Comparison of ENCODE assay signal across 13 cellular contexts in genomic region chr3:165837801-165838200, GRCh38. TPM values are rescaled to one million over a fixed set of nuclear protein-coding genes. Genes with fewer than 3 reads are reported as not detected.
DNase-seq lines count a peak whose midpoint lies in the region; ATAC-seq and TF ChIP-seq lines count a peak whose summit lies in the region.
"Had no signal": no experiment of that assay in that cellular context is flagged by ENCODE, and none has a peak within 500 bp of the region (broad histone marks: within the 10 kb centered on the region; RNA-seq: fewer than 3 reads in every experiment).

No MANE protein-coding gene starts in this region.

- H3K27ac ChIP-seq in left ventricle myocardium inferior (replicated peaks) (no peak overlapping the region), right atrium auricular region (no peak overlapping the region), VCaP (peak overlapping the region; percentile 70), hepatocyte (no peak overlapping the region)
- H3K27ac ChIP-seq: BLaER1 had no signal

- H3K36me3 ChIP-seq in left ventricle myocardium inferior (no peaks in the 10 kb centered on the region), right atrium auricular region (no peaks in the 10 kb centered on the region), hepatocyte (replicated peaks; ENCODE audit: insufficient read depth, low read depth) (no peaks in the 10 kb centered on the region)
- H3K36me3 ChIP-seq: BLaER1 had no signal

- no peaks in the 10 kb centered on the region for H4K20me1 ChIP-seq in hepatocyte (ENCODE audit: insufficient read depth, poor library complexity, severe bottlenecking)
- H4K20me1 ChIP-seq: BLaER1 had no signal

- H3K9me3 ChIP-seq in left ventricle myocardium inferior (replicated peaks) (no peaks in the 10 kb centered on the region), right atrium auricular region (no peaks in the 10 kb centered on the region), hepatocyte (ENCODE audit: low read depth) (no peaks in the 10 kb centered on the region)
- H3K9me3 ChIP-seq: BLaER1 had no signal

- H3K79me2 ChIP-seq in hepatocyte, result no peaks in the 10 kb centered on the region

- no peaks in the 10 kb centered on the region for H3K27me3 ChIP-seq in left ventricle myocardium inferior (ENCODE audit: low read depth)
- no peaks in the 10 kb centered on the region for H3K27me3 ChIP-seq in right atrium auricular region
- no peaks in the 10 kb centered on the region for H3K27me3 ChIP-seq in hepatocyte
- H3K27me3 ChIP-seq: BLaER1 had no signal

- H3K9me2 ChIP-seq in hepatocyte (replicated peaks; ENCODE audit: insufficient read depth), result no peaks in the 10 kb centered on the region

- H3K4me1 ChIP-seq in left ventricle myocardium inferior (no peaks in the 10 kb centered on the region), right atrium auricular region (no peaks in the 10 kb centered on the region), hepatocyte (ENCODE audit: insufficient read depth) (no peaks in the 10 kb centered on the region)
- H3K4me1 ChIP-seq: BLaER1 had no signal

- peak overlapping the region; percentile 65 for H3K4me2 ChIP-seq in hepatocyte
- H3K4me2 ChIP-seq: BLaER1 had no signal

- DNase-seq in left ventricle myocardium inferior (no peak), right atrium auricular region (ENCODE audit: low spot score) (no peak), hepatocyte (ENCODE audit: low spot score) (no peak), amniotic stem cell (lab: John Stamatoyannopoulos, UW) (no peak), NCI-H187 (lab: John Stamatoyannopoulos, UW) (no peak)
- DNase-seq: CD8-positive, alpha-beta T cell; NCI-H1092 treated with DMSO at 0.1 percent for 48 hours; NCI-H510A had no signal

- ATAC-seq in HG03097 (IDR thresholded peaks at IDR 0.05; ENCODE audit: low FRiP score, unreplicated experiment) (no peak), GM21723 (IDR thresholded peaks at IDR 0.05; ENCODE audit: unreplicated experiment) (no peak)
- ATAC-seq: CD8-positive, alpha-beta T cell had no signal

- TF ChIP-seq CTCF in left ventricle myocardium inferior (IDR thresholded peaks at IDR 0.05; ENCODE audit: borderline replicate concordance) (no peak), right atrium auricular region (IDR thresholded peaks at IDR 0.05) (no peak), VCaP (conservative IDR thresholded peaks at IDR 0.05) (no peak), hepatocyte (IDR thresholded peaks at IDR 0.05; ENCODE audit: poor library complexity) (no peak)

- intact Hi-C loops in left ventricle myocardium inferior (cut with micrococcal nuclease), result no loop called here

- peak overlapping the region; percentile 49 for H2AFZ ChIP-seq in hepatocyte

- WGBS in hepatocyte (ENCODE audit: low lambda C conversion rate, missing lambda C conversion rate), result 92% methylated on average over 1 of the region's 1 CpG

- H3K4me3 ChIP-seq in left ventricle myocardium inferior (peak overlapping the region; percentile 51), right atrium auricular region (no peak overlapping the region), hepatocyte (no peak overlapping the region)
- H3K4me3 ChIP-seq: BLaER1 had no signal

RNA-seq across cellular contexts. Expression of gene BCHE, which starts 0.6 kb away (rescaled TPM):
- total RNA-seq in left ventricle myocardium inferior (2.3 TPM), right atrium auricular region (10 to 100 TPM; 13.5 to 31.8 TPM), hepatocyte (9.5 and 12.5 TPM in 2 replicates)
- polyA plus RNA-seq in hepatocyte, result 4.1 and 5.4 TPM in 2 replicates
- total RNA-seq: CD8-positive, alpha-beta T cell had no signal
- polyA plus RNA-seq: IgD-negative memory B cell had no signal
